1 cellular context compared by ENCODE assay signal in genomic region chr7:42929449-42929848, GRCh38.
TF ChIP-seq lines count a peak whose summit lies in the region.

No MANE protein-coding gene starts in this region.

TF ChIP-seq in GM12878, 131 proteins besides CTCF, POLR2A, EP300 and RAD21:
- TF ChIP-seq SUZ12 (IDR thresholded peaks at IDR 0.05; ENCODE audit: unreplicated experiment) (no peak), NFIC (IDR thresholded peaks at IDR 0.05; ENCODE audit: low read depth, low read length) (no peak), CEBPZ (IDR thresholded peaks at IDR 0.05; ENCODE audit: low read depth, low read length) (no peak), BCL11A (IDR thresholded peaks at IDR 0.05; ENCODE audit: low read depth, low read length) (no peak), EED (IDR thresholded peaks at IDR 0.05; ENCODE audit: low read depth) (no peak), ESRRA (IDR thresholded peaks at IDR 0.05; ENCODE audit: low read length) (no peak), HDGF (IDR thresholded peaks at IDR 0.05) (no peak), ZNF622 (IDR thresholded peaks at IDR 0.05) (no peak), IRF3 (IDR thresholded peaks at IDR 0.05) (no peak), RB1 (IDR thresholded peaks at IDR 0.05; ENCODE audit: borderline replicate concordance) (no peak), PAX8 (IDR thresholded peaks at IDR 0.05) (no peak), IKZF1 (conservative IDR thresholded peaks at IDR 0.05) (no peak)
